In the genomic region with DNA sequence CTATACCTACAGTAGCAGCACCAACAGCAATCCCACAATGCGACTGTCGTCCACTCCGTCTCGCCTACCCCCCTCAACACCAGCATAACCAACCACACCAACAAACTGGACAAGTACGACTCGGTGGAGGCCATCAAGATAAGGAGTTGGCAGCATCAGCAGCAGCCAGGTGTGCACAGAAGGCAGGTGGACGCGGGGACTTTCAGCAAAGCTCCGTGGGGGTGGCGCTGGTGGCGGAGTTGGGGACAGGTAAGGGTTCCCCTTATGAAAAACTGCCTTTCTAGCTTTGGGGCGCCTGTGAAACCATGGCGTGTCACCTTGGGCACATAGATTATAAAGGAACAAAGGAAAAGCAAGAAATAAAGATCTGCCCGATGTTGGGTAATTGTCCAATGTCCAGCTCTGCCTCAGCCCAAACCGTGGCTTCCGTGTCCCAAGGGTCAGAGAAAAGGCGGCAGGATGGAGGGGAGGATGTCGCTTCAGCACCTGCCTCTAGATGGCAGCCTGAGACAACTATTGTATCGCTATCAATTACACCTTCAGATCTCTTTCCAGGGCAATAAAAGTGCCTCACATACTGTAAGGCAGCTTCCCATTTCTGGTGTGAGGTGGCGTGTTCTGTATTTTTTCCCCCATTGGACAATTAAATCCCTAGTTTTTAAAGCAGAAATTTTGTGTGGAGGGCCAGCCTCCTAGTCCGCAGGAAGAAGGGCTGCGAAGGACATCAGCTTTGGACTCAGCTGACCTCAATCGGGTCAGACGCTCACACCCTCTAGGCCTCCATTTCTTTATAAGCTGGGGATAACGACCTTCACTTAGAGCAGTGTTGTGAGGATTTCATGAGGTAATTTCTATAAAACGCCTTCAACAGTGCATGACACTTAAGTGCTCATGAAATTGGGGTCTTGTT, we compare ENCODE assay signal across 8 cellular contexts. TPM values are rescaled to one million over a fixed set of nuclear protein-coding genes. Genes with fewer than 3 reads are reported as not detected.
DNase-seq lines count a peak whose midpoint lies in the region; ATAC-seq, FAIRE-seq and TF ChIP-seq lines count a peak whose summit lies in the region.

No MANE protein-coding gene starts in this region.

- H3K4me1 ChIP-seq in lower lobe of right lung: no peaks in the 10 kb centered on the region

- no peaks in the 10 kb centered on the region for H3K36me3 ChIP-seq in lower lobe of right lung

- DNase-seq in AG09319 (ENCODE audit: extremely low read depth, low read depth) (no peak), GM18507 (ENCODE audit: extremely low spot score, insufficient read length, low read depth) (peak; percentile 43), NCI-H1694 treated with DMSO at 0.1 percent for 48 hours (lab: John Stamatoyannopoulos, UW) (peak; percentile 79), T-helper 17 cell (peak in 1 of 3 donors; percentile 11), coronary artery (ENCODE audit: low spot score) (no peak), lower lobe of right lung (no peak), stromal cell of bone marrow (ENCODE audit: low read depth) (peak; percentile 27)

- H3K27ac ChIP-seq in coronary artery: no peak overlapping the region
- no peak overlapping the region for H3K27ac ChIP-seq in lower lobe of right lung

- ATAC-seq in HG02885 (IDR thresholded peaks at IDR 0.05; ENCODE audit: poor library complexity, unreplicated experiment): peak; percentile 94
- ATAC-seq in T-helper 17 cell: peak; percentile 65
- peak; percentile 82 to 84 for ATAC-seq in lower lobe of right lung

- H3K27ac Mint-ChIP-seq in T-helper 17 cell: no peak overlapping the region

- H3K27me3 ChIP-seq in lower lobe of right lung (ENCODE audit: low read depth): no peaks in the 10 kb centered on the region

- no peak overlapping the region for H3K4me3 ChIP-seq in coronary artery
- no peak overlapping the region for H3K4me3 ChIP-seq in lower lobe of right lung

- H3K36me3 Mint-ChIP-seq in T-helper 17 cell (ENCODE audit: low read depth): peaks cover 2% of the 10 kb centered on the region

- peaks cover 3% of the 10 kb centered on the region for H3K4me1 Mint-ChIP-seq in T-helper 17 cell

- no peaks in the 10 kb centered on the region for H3K9me3 ChIP-seq in T-helper 17 cell (ENCODE audit: control insufficient read depth, low read length, poor library complexity, severe bottlenecking)
- H3K9me3 ChIP-seq in lower lobe of right lung: no peaks in the 10 kb centered on the region

- peaks cover 47% of the 10 kb centered on the region for H3K27me3 Mint-ChIP-seq in T-helper 17 cell

- peak; percentile 79 for TF ChIP-seq CTCF in AG09319 (IDR thresholded peaks at IDR 0.05; ENCODE audit: low read depth, low read length)
- peak; percentile 52 for TF ChIP-seq CTCF in coronary artery (IDR thresholded peaks at IDR 0.05)
- peak; percentile 79 for TF ChIP-seq CTCF in lower lobe of right lung (IDR thresholded peaks at IDR 0.05)

- no peak overlapping the region for H3K4me3 Mint-ChIP-seq in T-helper 17 cell

- intact Hi-C loops in lower lobe of right lung (cut with DNase I): no loop called here

- peak; percentile 74 for FAIRE-seq in GM18507 (lab: Jason Lieb, UNC)

RNA-seq across cellular contexts. Expression of a gene that starts 58.8 kb away (rescaled TPM):
- total RNA-seq in T-helper 17 cell: 100 to 1,000 TPM; 101 to 106 TPM
- 92.9 TPM for total RNA-seq in lower lobe of right lung

RNA-seq across cellular contexts. Expression of a gene that starts 58.9 kb away (rescaled TPM):
- total RNA-seq in T-helper 17 cell (1 to 10 TPM; 4.9 to 5.5 TPM), lower lobe of right lung (9.4 TPM)

Comparison
In these comparisons a context has a peak if more than half of its experiments do, and no peak if none do; other contexts are left out.
1. DNase-seq: peak in GM18507 (single experiment), NCI-H1694 treated with DMSO at 0.1 percent for 48 hours (single experiment) and stromal cell of bone marrow (single experiment); none in AG09319 (single experiment), coronary artery (single experiment) and lower lobe of right lung (single experiment).
2. Peak in every context shown above with its lines, with median percentiles within 50 percentile points of each other: CTCF ChIP-seq and ATAC-seq.